26 cellular contexts compared by ENCODE assay signal in genomic region chr16:23030001-23030400, GRCh38.
"Had no signal": no experiment of that assay in that cellular context is flagged by ENCODE, and none has a peak within 500 bp of the region (broad histone marks: within the 10 kb centered on the region; RNA-seq: fewer than 3 reads in every experiment).

No MANE protein-coding gene starts in this region.

- H3K4me2 ChIP-seq: neural progenitor cell had no signal

- H3K4me1 ChIP-seq: left lung, lower lobe of right lung, parathyroid adenoma, psoas muscle, stomach, tibial artery, upper lobe of right lung had no signal

- ATAC-seq: activated CD8-positive, alpha-beta T cell treated with anti-CD3 and anti-CD28 coated beads for 36 hours; activated naive CD8-positive, alpha-beta T cell treated with anti-CD3 and anti-CD28 coated beads, Interleukin-2, amount 50 U/mL, for 24 hours; activated T-cell treated with anti-CD3 and anti-CD28 coated beads, Interleukin-2, amount 50 U/mL, for 4 hours; activated T-helper 17 cell treated with anti-CD3 and anti-CD28 coated beads, Interleukin-2, amount 50 U/mL, for 72 hours; left lung; lower lobe of right lung; naive thymus-derived CD8-positive, alpha-beta T cell; psoas muscle; right cardiac atrium; stimulated activated naive B cell treated with anti-CD40 and anti-IgM and Interleukin-4, amounts not matched to agents 10 μg/mL and 1 μg/mL and 100 μg/mL, for 72 hours; upper lobe of right lung had no signal

- H3K27me3 ChIP-seq: neural progenitor cell had no signal

- H3K79me2 ChIP-seq: parathyroid adenoma had no signal

- H3K36me3 ChIP-seq: left lung, lower lobe of right lung, neural progenitor cell, stomach, suprapubic skin, tibial artery, upper lobe of right lung had no signal

- DNase-seq: activated CD4-positive, alpha-beta T cell treated with anti-CD3 and anti-CD28 coated beads, Interleukin-2, amount 50 U/mL, for 1 hour; activated CD4-positive, CD25-positive, alpha-beta regulatory T cell treated with anti-CD3 and anti-CD28 coated beads, Interleukin-2, amount 50 U/mL, for 72 hours; activated CD8-positive, alpha-beta T cell treated with anti-CD3 and anti-CD28 coated beads for 36 hours; activated gamma-delta T cell treated with Interleukin-2 at 50 U/mL for 16 hours; activated naive CD8-positive, alpha-beta T cell treated with anti-CD3 and anti-CD28 coated beads, Interleukin-2, amount 50 U/mL, for 24 hours; activated T-cell treated with anti-CD3 and anti-CD28 coated beads, Interleukin-2, amount 50 U/mL, for 4 hours; caudate nucleus; effector memory CD4-positive, alpha-beta T cell; left lung; lower lobe of right lung; mesenchymal stem cell; naive thymus-derived CD8-positive, alpha-beta T cell; occipital lobe; psoas muscle; right cardiac atrium; stimulated activated CD4-positive, alpha-beta T cell treated with anti-CD3 and anti-CD28 coated beads, Interleukin-15, amount 100 ng/mL, for 24 hours; stimulated activated CD4-positive, alpha-beta T cell treated with anti-CD3 and anti-CD28 coated beads, Interleukin-2, amount 100 ng/mL, for 24 hours; stimulated activated naive B cell treated with anti-CD40 and anti-IgM and Interleukin-4, amounts not matched to agents 10 μg/mL and 1 μg/mL and 100 μg/mL, for 72 hours; stomach; T1000; tibial artery; upper lobe of right lung had no signal

- H2AFZ ChIP-seq: neural progenitor cell, parathyroid adenoma had no signal

- H3K27ac ChIP-seq: left lung, lower lobe of right lung, neural progenitor cell, parathyroid adenoma, psoas muscle, stomach, suprapubic skin, tibial artery, upper lobe of right lung had no signal

- H3K9ac ChIP-seq: neural progenitor cell, parathyroid adenoma had no signal

- H3K4me3 ChIP-seq: left lung, lower lobe of right lung, neural progenitor cell, psoas muscle, stomach, suprapubic skin, tibial artery, upper lobe of right lung had no signal
